1 cellular context compared by ENCODE assay signal in genomic region chr10:5493698-5494097, GRCh38.
TF ChIP-seq lines count a peak whose summit lies in the region.

No MANE protein-coding gene starts in this region.

TF ChIP-seq in HepG2, 621 proteins besides CTCF, POLR2A, EP300 and RAD21 (continued from another document and continues in another):
- TF ChIP-seq, protein P1, sequence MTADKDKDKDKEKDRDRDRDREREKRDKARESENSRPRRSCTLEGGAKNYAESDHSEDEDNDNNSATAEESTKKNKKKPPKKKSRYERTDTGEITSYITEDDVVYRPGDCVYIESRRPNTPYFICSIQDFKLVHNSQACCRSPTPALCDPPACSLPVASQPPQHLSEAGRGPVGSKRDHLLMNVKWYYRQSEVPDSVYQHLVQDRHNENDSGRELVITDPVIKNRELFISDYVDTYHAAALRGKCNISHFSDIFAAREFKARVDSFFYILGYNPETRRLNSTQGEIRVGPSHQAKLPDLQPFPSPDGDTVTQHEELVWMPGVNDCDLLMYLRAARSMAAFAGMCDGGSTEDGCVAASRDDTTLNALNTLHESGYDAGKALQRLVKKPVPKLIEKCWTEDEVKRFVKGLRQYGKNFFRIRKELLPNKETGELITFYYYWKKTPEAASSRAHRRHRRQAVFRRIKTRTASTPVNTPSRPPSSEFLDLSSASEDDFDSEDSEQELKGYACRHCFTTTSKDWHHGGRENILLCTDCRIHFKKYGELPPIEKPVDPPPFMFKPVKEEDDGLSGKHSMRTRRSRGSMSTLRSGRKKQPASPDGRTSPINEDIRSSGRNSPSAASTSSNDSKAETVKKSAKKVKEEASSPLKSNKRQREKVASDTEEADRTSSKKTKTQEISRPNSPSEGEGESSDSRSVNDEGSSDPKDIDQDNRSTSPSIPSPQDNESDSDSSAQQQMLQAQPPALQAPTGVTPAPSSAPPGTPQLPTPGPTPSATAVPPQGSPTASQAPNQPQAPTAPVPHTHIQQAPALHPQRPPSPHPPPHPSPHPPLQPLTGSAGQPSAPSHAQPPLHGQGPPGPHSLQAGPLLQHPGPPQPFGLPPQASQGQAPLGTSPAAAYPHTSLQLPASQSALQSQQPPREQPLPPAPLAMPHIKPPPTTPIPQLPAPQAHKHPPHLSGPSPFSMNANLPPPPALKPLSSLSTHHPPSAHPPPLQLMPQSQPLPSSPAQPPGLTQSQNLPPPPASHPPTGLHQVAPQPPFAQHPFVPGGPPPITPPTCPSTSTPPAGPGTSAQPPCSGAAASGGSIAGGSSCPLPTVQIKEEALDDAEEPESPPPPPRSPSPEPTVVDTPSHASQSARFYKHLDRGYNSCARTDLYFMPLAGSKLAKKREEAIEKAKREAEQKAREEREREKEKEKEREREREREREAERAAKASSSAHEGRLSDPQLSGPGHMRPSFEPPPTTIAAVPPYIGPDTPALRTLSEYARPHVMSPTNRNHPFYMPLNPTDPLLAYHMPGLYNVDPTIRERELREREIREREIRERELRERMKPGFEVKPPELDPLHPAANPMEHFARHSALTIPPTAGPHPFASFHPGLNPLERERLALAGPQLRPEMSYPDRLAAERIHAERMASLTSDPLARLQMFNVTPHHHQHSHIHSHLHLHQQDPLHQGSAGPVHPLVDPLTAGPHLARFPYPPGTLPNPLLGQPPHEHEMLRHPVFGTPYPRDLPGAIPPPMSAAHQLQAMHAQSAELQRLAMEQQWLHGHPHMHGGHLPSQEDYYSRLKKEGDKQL (CRISPR knock-in tag; IDR thresholded peaks at IDR 0.05; ENCODE audit: low read depth), result peak; percentile 58; the same call in 1 of the 2 replicates
- TF ChIP-seq PHB2 (IDR thresholded peaks at IDR 0.05; ENCODE audit: partially characterized antibody), result no peak
- no peak for TF ChIP-seq ZNF44 (CRISPR knock-in tag; IDR thresholded peaks at IDR 0.05)
- no peak for TF ChIP-seq ZNF441 (CRISPR knock-in tag; IDR thresholded peaks at IDR 0.05; ENCODE audit: borderline replicate concordance)
- no peak for TF ChIP-seq ZNF691 (CRISPR knock-in tag; IDR thresholded peaks at IDR 0.05; ENCODE audit: borderline replicate concordance, low read depth)
- peak; percentile 45; the same call in 1 of the 2 replicates for TF ChIP-seq FOXK1 (CRISPR knock-in tag; IDR thresholded peaks at IDR 0.05; ENCODE audit: borderline replicate concordance, low read depth)
- TF ChIP-seq ZBTB3 (CRISPR knock-in tag; IDR thresholded peaks at IDR 0.05; ENCODE audit: borderline replicate concordance, low read depth), result no peak
- TF ChIP-seq, protein P2, sequence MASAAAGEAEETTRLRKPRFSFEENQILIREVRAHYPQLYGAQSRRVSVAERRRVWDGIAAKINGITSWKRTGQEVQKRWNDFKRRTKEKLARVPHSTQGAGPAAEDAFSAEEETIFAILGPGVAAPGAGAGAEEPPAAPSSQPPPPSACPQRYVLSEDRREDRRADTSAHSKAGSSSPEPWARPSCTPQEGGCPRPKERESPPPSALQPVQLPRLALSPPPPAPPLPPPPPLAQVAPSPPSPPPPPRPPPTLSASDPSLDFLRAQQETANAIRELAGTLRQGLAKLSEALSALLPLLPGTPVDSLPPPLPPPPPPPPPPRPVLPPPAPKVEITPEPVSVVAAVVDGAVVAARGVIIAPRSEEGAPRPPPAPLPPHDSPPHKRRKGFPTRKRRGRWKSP (CRISPR knock-in tag; IDR thresholded peaks at IDR 0.05), result 0 out of 2 replicates have a peak, but pooled peaks have one; percentile 28
- no peak for TF ChIP-seq TARDBP (CRISPR knock-in tag; IDR thresholded peaks at IDR 0.05)
- no peak for TF ChIP-seq ZNF782 (CRISPR knock-in tag; IDR thresholded peaks at IDR 0.05; ENCODE audit: borderline replicate concordance)
- no peak for TF ChIP-seq ZNF230 (CRISPR knock-in tag; IDR thresholded peaks at IDR 0.05)
- 0 out of 2 replicates have a peak, but pooled peaks have one; percentile 17 for TF ChIP-seq HDAC1 (CRISPR knock-in tag; IDR thresholded peaks at IDR 0.05)
- TF ChIP-seq ZBTB39 (CRISPR knock-in tag; IDR thresholded peaks at IDR 0.05), result no peak
- no peak for TF ChIP-seq DZIP1 (CRISPR knock-in tag; IDR thresholded peaks at IDR 0.05)
- TF ChIP-seq FOXC1 (CRISPR knock-in tag; IDR thresholded peaks at IDR 0.05; ENCODE audit: borderline replicate concordance), result no peak
- TF ChIP-seq ZNF124 (CRISPR knock-in tag; IDR thresholded peaks at IDR 0.05), result peak; percentile 55; the same call in 1 of the 2 replicates
- no peak for TF ChIP-seq SP4 (CRISPR knock-in tag; IDR thresholded peaks at IDR 0.05)
- TF ChIP-seq ZMYM2 (CRISPR knock-in tag; IDR thresholded peaks at IDR 0.05), result no peak
- no peak for TF ChIP-seq ZNF724P (CRISPR knock-in tag; IDR thresholded peaks at IDR 0.05; ENCODE audit: borderline replicate concordance)
- no peak for TF ChIP-seq THYN1 (CRISPR knock-in tag; IDR thresholded peaks at IDR 0.05; ENCODE audit: borderline replicate concordance, low read depth)
- TF ChIP-seq ZNF354B (CRISPR knock-in tag; IDR thresholded peaks at IDR 0.05), result no peak
- TF ChIP-seq NPAS2 (CRISPR knock-in tag; IDR thresholded peaks at IDR 0.05; ENCODE audit: borderline replicate concordance), result no peak
- no peak for TF ChIP-seq CAMTA2 (CRISPR knock-in tag; IDR thresholded peaks at IDR 0.05; ENCODE audit: borderline replicate concordance)
- TF ChIP-seq MLLT10 (CRISPR knock-in tag; IDR thresholded peaks at IDR 0.05), result no peak
- TF ChIP-seq, protein P3, sequence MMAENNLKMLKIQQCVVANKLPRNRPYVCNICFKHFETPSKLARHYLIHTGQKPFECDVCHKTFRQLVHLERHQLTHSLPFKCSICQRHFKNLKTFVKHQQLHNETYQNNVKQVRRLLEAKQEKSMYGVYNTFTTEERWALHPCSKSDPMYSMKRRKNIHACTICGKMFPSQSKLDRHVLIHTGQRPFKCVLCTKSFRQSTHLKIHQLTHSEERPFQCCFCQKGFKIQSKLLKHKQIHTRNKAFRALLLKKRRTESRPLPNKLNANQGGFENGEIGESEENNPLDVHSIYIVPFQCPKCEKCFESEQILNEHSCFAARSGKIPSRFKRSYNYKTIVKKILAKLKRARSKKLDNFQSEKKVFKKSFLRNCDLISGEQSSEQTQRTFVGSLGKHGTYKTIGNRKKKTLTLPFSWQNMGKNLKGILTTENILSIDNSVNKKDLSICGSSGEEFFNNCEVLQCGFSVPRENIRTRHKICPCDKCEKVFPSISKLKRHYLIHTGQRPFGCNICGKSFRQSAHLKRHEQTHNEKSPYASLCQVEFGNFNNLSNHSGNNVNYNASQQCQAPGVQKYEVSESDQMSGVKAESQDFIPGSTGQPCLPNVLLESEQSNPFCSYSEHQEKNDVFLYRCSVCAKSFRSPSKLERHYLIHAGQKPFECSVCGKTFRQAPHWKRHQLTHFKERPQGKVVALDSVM (CRISPR knock-in tag; IDR thresholded peaks at IDR 0.05), result no peak
- no peak for TF ChIP-seq SRSF9 (IDR thresholded peaks at IDR 0.05; ENCODE audit: borderline replicate concordance, insufficient read depth, low read depth, low read length, poor library complexity, severe bottlenecking)
- TF ChIP-seq ZNF7 (CRISPR knock-in tag; IDR thresholded peaks at IDR 0.05), result no peak
- no peak for TF ChIP-seq RNF2 (conservative IDR thresholded peaks at IDR 0.05; ENCODE audit: low read depth)
- TF ChIP-seq, protein P4, sequence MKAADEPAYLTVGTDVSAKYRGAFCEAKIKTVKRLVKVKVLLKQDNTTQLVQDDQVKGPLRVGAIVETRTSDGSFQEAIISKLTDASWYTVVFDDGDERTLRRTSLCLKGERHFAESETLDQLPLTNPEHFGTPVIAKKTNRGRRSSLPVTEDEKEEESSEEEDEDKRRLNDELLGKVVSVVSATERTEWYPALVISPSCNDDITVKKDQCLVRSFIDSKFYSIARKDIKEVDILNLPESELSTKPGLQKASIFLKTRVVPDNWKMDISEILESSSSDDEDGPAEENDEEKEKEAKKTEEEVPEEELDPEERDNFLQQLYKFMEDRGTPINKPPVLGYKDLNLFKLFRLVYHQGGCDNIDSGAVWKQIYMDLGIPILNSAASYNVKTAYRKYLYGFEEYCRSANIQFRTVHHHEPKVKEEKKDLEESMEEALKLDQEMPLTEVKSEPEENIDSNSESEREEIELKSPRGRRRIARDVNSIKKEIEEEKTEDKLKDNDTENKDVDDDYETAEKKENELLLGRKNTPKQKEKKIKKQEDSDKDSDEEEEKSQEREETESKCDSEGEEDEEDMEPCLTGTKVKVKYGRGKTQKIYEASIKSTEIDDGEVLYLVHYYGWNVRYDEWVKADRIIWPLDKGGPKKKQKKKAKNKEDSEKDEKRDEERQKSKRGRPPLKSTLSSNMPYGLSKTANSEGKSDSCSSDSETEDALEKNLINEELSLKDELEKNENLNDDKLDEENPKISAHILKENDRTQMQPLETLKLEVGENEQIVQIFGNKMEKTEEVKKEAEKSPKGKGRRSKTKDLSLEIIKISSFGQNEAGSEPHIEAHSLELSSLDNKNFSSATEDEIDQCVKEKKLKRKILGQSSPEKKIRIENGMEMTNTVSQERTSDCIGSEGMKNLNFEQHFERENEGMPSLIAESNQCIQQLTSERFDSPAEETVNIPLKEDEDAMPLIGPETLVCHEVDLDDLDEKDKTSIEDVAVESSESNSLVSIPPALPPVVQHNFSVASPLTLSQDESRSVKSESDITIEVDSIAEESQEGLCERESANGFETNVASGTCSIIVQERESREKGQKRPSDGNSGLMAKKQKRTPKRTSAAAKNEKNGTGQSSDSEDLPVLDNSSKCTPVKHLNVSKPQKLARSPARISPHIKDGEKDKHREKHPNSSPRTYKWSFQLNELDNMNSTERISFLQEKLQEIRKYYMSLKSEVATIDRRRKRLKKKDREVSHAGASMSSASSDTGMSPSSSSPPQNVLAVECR (CRISPR knock-in tag; IDR thresholded peaks at IDR 0.05; ENCODE audit: borderline replicate concordance), result peak; percentile 18; the same call in 1 of the 2 replicates
- TF ChIP-seq SP1 (IDR thresholded peaks at IDR 0.05), result no peak
- no peak for TF ChIP-seq SP1 (CRISPR knock-in tag; IDR thresholded peaks at IDR 0.05)
- no peak for TF ChIP-seq NFYC (CRISPR knock-in tag; IDR thresholded peaks at IDR 0.05)
- TF ChIP-seq, protein P5, sequence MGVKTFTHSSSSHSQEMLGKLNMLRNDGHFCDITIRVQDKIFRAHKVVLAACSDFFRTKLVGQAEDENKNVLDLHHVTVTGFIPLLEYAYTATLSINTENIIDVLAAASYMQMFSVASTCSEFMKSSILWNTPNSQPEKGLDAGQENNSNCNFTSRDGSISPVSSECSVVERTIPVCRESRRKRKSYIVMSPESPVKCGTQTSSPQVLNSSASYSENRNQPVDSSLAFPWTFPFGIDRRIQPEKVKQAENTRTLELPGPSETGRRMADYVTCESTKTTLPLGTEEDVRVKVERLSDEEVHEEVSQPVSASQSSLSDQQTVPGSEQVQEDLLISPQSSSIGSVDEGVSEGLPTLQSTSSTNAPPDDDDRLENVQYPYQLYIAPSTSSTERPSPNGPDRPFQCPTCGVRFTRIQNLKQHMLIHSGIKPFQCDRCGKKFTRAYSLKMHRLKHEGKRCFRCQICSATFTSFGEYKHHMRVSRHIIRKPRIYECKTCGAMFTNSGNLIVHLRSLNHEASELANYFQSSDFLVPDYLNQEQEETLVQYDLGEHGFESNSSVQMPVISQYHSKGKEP (CRISPR knock-in tag; IDR thresholded peaks at IDR 0.05), result no peak
- no peak for TF ChIP-seq FOXM1 (CRISPR knock-in tag; IDR thresholded peaks at IDR 0.05)
- TF ChIP-seq ZNF256 (CRISPR knock-in tag; conservative IDR thresholded peaks at IDR 0.05), result no peak
- peak; percentile 88 for TF ChIP-seq GATAD2A (CRISPR knock-in tag; IDR thresholded peaks at IDR 0.05)
- TF ChIP-seq ZNF841 (CRISPR knock-in tag; IDR thresholded peaks at IDR 0.05; ENCODE audit: borderline replicate concordance), result no peak
- no peak for TF ChIP-seq FLYWCH1 (CRISPR knock-in tag; IDR thresholded peaks at IDR 0.05)
- TF ChIP-seq NRL (CRISPR knock-in tag; IDR thresholded peaks at IDR 0.05; ENCODE audit: borderline replicate concordance), result no peak
- TF ChIP-seq ZSCAN30 (CRISPR knock-in tag; IDR thresholded peaks at IDR 0.05), result no peak
- TF ChIP-seq ZNF746 (CRISPR knock-in tag; IDR thresholded peaks at IDR 0.05), result 0 out of 2 replicates have a peak, but pooled peaks have one; percentile 26
- TF ChIP-seq TOPORS (CRISPR knock-in tag; IDR thresholded peaks at IDR 0.05), result no peak
- no peak for TF ChIP-seq MEF2D (CRISPR knock-in tag; IDR thresholded peaks at IDR 0.05)
- no peak for TF ChIP-seq NAIF1 (CRISPR knock-in tag; IDR thresholded peaks at IDR 0.05; ENCODE audit: borderline replicate concordance)
- TF ChIP-seq SMAD3 (CRISPR knock-in tag; IDR thresholded peaks at IDR 0.05), result peak; percentile 50; the same call in 1 of the 2 replicates
- TF ChIP-seq SMAD1 (CRISPR knock-in tag; IDR thresholded peaks at IDR 0.05; ENCODE audit: borderline replicate concordance, low read depth), result no peak
